Comparison of ENCODE assay signal across 8 cellular contexts in genomic region chr2:240434728-240435456, GRCh38.
A peak's percentile ranks its signal among the peaks of the same experiment; 100 is the strongest.
DNase-seq lines count a peak whose midpoint lies in the region; ATAC-seq lines count a peak whose summit lies in the region.

No MANE protein-coding gene starts in this region.

- ATAC-seq in HG03280 (IDR thresholded peaks at IDR 0.05; ENCODE audit: unreplicated experiment), result peak; percentile 58

- peak; percentile 65 for DNase-seq in NCI-H2029 (lab: John Stamatoyannopoulos, UW)
- DNase-seq in NCI-H2029 treated with DMSO at 0.1 percent for 48 hours (lab: John Stamatoyannopoulos, UW), result no peak
- peak; percentile 54 for DNase-seq in NCI-H82 treated with DMSO at 0.1 percent for 48 hours (lab: John Stamatoyannopoulos, UW; ENCODE audit: unreplicated experiment)
- peak; percentile 90 for DNase-seq in activated T-cell treated with anti-CD3 and anti-CD28 coated beads for 1 hour (ENCODE audit: low read depth)
- DNase-seq in epidermal melanocyte (ENCODE audit: insufficient read length, low spot score), result peak; percentile 98
- peak; percentile 69 for DNase-seq in middle frontal gyrus (ENCODE audit: extremely low spot score, low spot score)
- DNase-seq in stimulated activated CD8-positive, alpha-beta memory T cell treated with anti-CD3 and anti-CD28 coated beads, Interleukin-15, amount 100 ng/mL, for 48 hours (ENCODE audit: low read depth in 2 of 2), result peak; percentile 73 to 78
